24 cellular contexts compared by ENCODE assay signal in the genomic region with DNA sequence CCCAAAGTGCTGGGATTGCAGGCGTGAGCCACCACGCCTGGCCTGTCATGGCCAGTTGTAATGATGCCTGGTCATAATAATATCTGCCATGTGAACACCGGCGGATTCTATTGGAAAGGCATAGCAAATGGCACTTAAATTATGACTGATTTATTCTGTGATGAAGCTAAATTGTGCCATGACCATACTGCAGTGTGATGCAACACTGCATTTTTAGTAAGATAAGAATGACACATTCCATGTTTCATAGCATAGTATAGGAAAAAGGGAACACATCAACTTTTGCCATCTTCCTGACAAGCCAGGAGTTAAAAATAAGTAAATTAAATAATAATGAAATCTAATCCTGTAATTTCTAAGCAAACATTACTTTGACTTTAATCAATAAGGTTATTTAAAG.
"Had no signal": no experiment of that assay in that cellular context is flagged by ENCODE, and none has a peak within 500 bp of the region (broad histone marks: within the 10 kb centered on the region; RNA-seq: fewer than 3 reads in every experiment).

No MANE protein-coding gene starts in this region.

- FAIRE-seq: kidney, pancreas, small intestine, urothelium cell line had no signal

- DNase-seq: hippocampal formation; kidney; left colon; left lung; mesendoderm; naive B cell; natural killer cell; pancreas; posterior cingulate gyrus; retina; right cardiac atrium; sigmoid colon; small intestine; spleen; stimulated activated CD4-positive, alpha-beta T cell treated with anti-CD3 and anti-CD28 coated beads, Interleukin-4, amount 100 ng/mL, for 24 hours; stimulated activated naive CD4-positive, alpha-beta T cell; tibial artery; upper lobe of right lung had no signal

- H3K27ac ChIP-seq: left lung, pancreas, prostate gland, sigmoid colon, spleen, suprapubic skin, thoracic aorta, tibial artery, upper lobe of right lung had no signal

- H3K4me3 ChIP-seq: left lung, lung, pancreas, prostate gland, sigmoid colon, spleen, suprapubic skin, thoracic aorta, tibial artery, upper lobe of right lung had no signal

- H3K9me3 ChIP-seq: left lung, pancreas, prostate gland, sigmoid colon, spleen, suprapubic skin, thoracic aorta, tibial artery, upper lobe of right lung had no signal

- H3K4me1 ChIP-seq: prostate gland, tibial artery, upper lobe of right lung had no signal

- H3K36me3 ChIP-seq: left lung, pancreas, prostate gland, sigmoid colon, spleen, suprapubic skin, thoracic aorta, tibial artery, upper lobe of right lung had no signal

- ATAC-seq: left colon; left lung; natural killer cell; right cardiac atrium; stimulated activated effector memory CD8-positive, alpha-beta T cell treated with anti-CD3 and anti-CD28 coated beads, Interleukin-12 subunit alpha, Interleukin-12 subunit beta, amount 100 ng/mL, for 72 hours had no signal
